In the genomic region with DNA sequence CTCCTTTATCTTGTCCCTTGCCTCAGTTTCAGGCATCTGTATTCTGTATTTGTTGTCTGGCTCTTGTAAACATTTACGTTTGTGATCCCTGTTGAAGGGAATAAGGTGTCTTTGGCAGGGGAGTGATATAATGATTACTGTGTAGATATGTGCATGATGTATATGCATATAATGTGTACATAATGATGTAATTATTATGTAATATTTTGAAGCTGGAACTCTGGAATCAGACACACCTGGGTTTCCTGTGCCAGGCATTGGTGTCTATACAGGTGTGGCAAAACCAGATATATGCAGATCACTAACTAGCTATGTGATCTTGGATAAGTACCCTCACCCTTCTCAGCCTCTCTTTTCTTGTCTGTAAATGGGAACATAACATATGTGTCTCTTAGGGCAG, we compare ENCODE assay signal across 6 cellular contexts.
"Had no signal": no experiment of that assay in that cellular context is flagged by ENCODE, and none has a peak within 500 bp of the region (broad histone marks: within the 10 kb centered on the region; RNA-seq: fewer than 3 reads in every experiment).

No MANE protein-coding gene starts in this region.

- H3K4me3 ChIP-seq: GM23338 had no signal

- FAIRE-seq: H1, H54, HepG2 had no signal

- DNase-seq: H9, KBM-7 had no signal

- ATAC-seq: HepG2 had no signal
